In the genomic region with DNA sequence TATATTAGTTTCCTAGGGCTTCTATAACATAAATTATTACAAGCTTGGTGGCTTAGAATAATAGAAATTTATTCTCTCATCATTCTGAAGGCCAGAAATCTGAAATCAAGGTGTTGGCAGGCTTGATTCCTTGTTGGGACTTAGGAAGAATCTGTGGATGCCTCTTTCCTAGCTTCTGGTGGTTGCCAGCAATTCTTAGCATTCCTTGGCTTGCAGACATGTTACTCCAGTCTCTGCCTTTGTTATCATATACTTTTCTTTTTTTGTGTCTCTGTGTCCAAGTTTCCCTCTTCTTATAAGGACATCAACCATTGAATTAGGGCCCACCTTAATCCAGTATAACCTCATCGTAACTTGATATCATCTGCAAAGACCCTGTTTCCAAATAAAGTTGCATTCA, we compare ENCODE assay signal across 18 cellular contexts.
"Had no signal": no experiment of that assay in that cellular context is flagged by ENCODE, and none has a peak within 500 bp of the region (broad histone marks: within the 10 kb centered on the region; RNA-seq: fewer than 3 reads in every experiment).

No MANE protein-coding gene starts in this region.

- DNase-seq: activated CD4-positive, CD25-positive, alpha-beta regulatory T cell; activated gamma-delta T cell treated with Interleukin-2 at 50 U/mL for 16 hours; activated naive CD8-positive, alpha-beta T cell treated with anti-CD3 and anti-CD28 coated beads for 36 hours; activated T-cell treated with anti-CD3 and anti-CD28 coated beads, Interleukin-2, amount 50 U/mL, for 72 hours; aorta; central memory CD4-positive, alpha-beta T cell; effector memory CD8-positive, alpha-beta T cell; foreskin keratinocyte; left colon; mucosa of descending colon; naive thymus-derived CD8-positive, alpha-beta T cell; stimulated activated CD4-positive, alpha-beta T cell treated with anti-CD3 and anti-CD28 coated beads, Interleukin-12 subunit alpha, Interleukin-12 subunit beta, amount 100 ng/mL, for 4 hours; stimulated activated naive CD4-positive, alpha-beta T cell treated with Interleukin-2 at 50 U/mL for 16 hours; T-helper 17 cell had no signal

- H3K4me1 ChIP-seq: foreskin keratinocyte, prostate gland had no signal

- H3K36me3 Mint-ChIP-seq: naive thymus-derived CD8-positive, alpha-beta T cell had no signal

- H3K27me3 Mint-ChIP-seq: dendritic cell treated with granulocyte-macrophage colony-stimulating factor and Interleukin-4, amounts not matched to agents 40 ng/mL and 50 ng/mL, for 4 days; effector memory CD8-positive, alpha-beta T cell; type B pancreatic cell had no signal

- H3K4me1 Mint-ChIP-seq: activated naive CD8-positive, alpha-beta T cell treated with anti-CD3 and anti-CD28 coated beads for 36 hours had no signal

- H3K27me3 ChIP-seq: foreskin keratinocyte, neutrophil had no signal

- H3K9me3 ChIP-seq: mucosa of descending colon, neutrophil, prostate gland had no signal

- H3K4me3 Mint-ChIP-seq: activated naive CD8-positive, alpha-beta T cell treated with anti-CD3 and anti-CD28 coated beads for 36 hours; activated T-cell treated with anti-CD3 and anti-CD28 coated beads, Interleukin-2, amount 50 U/mL, for 72 hours; dendritic cell treated with granulocyte-macrophage colony-stimulating factor and Interleukin-4, amounts not matched to agents 40 ng/mL and 50 ng/mL, for 4 days; effector memory CD8-positive, alpha-beta T cell; naive thymus-derived CD8-positive, alpha-beta T cell; T-helper 17 cell; type B pancreatic cell had no signal

- H3K9me3 Mint-ChIP-seq: activated naive CD8-positive, alpha-beta T cell treated with anti-CD3 and anti-CD28 coated beads for 36 hours; activated T-cell treated with anti-CD3 and anti-CD28 coated beads, Interleukin-2, amount 50 U/mL, for 72 hours; dendritic cell treated with granulocyte-macrophage colony-stimulating factor and Interleukin-4, amounts not matched to agents 40 ng/mL and 50 ng/mL, for 4 days; effector memory CD8-positive, alpha-beta T cell; type B pancreatic cell had no signal

- H3K27ac ChIP-seq: foreskin keratinocyte, neutrophil, prostate gland had no signal

- H3K4me3 ChIP-seq: mucosa of descending colon, prostate gland had no signal

- H3K27ac Mint-ChIP-seq: activated naive CD8-positive, alpha-beta T cell treated with anti-CD3 and anti-CD28 coated beads for 36 hours; activated T-cell treated with anti-CD3 and anti-CD28 coated beads, Interleukin-2, amount 50 U/mL, for 72 hours; dendritic cell treated with granulocyte-macrophage colony-stimulating factor and Interleukin-4, amounts not matched to agents 40 ng/mL and 50 ng/mL, for 4 days; effector memory CD8-positive, alpha-beta T cell; naive thymus-derived CD8-positive, alpha-beta T cell; T-helper 17 cell had no signal

- H3K36me3 ChIP-seq: prostate gland had no signal
